8 cellular contexts compared by ENCODE assay signal in the genomic region with DNA sequence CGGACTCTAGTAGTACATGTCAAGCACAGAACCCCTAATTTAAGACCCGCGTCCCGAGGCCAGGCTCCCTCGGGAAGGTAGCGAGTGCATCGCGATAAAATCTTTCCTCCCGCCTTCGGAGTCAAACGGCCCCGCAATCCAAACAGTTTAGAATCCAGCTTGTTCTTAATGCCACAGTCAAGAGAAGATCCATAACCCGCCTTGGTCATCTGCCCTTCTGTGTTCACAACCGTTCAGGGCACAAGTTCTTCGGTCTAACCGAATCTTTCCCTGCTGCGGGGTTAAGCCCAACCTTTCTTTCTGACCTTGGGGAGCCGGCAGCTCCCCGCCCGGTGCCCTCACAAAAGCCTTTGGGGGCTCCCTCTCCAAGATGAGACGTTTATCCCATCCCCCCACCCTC. TPM values are rescaled to one million over a fixed set of nuclear protein-coding genes. Genes with fewer than 3 reads are reported as not detected.
DNase-seq lines count a peak whose midpoint lies in the region; ATAC-seq lines count a peak whose summit lies in the region.

No MANE protein-coding gene starts in this region.

- peak overlapping the region; percentile 95 for H3K4me3 Mint-ChIP-seq in activated CD4-positive, alpha-beta T cell treated with anti-CD3 and anti-CD28 coated beads, Interleukin-2, amount 10 ng/mL, durations not matched to agents 24 days and 14 days

- H3K4me1 Mint-ChIP-seq in activated CD4-positive, alpha-beta T cell treated with anti-CD3 and anti-CD28 coated beads, Interleukin-2, amount 10 ng/mL, durations not matched to agents 24 days and 14 days: peaks cover 51% of the 10 kb centered on the region

- H3K27me3 ChIP-seq in duodenal mucosa (ENCODE audit: control insufficient read depth in 1 of 2, insufficient read depth in 2 of 2, low read length in 2 of 2): no peaks in the 10 kb centered on the region
- no peaks in the 10 kb centered on the region for H3K27me3 ChIP-seq in muscle layer of colon (ENCODE audit: control insufficient read depth in 1 of 2, insufficient read depth in 2 of 2, low read length in 2 of 2)

- H3K4me3 ChIP-seq in duodenal mucosa (ENCODE audit: low read depth in 1 of 2, low read length in 2 of 2): peak overlapping the region; percentile 85 to 96
- H3K4me3 ChIP-seq in muscle layer of colon (ENCODE audit: low read depth in 1 of 2, low read length in 2 of 2): peak overlapping the region; percentile 79 to 80

- peak; percentile 66 for DNase-seq in activated CD4-positive, alpha-beta T cell treated with anti-CD3 and anti-CD28 coated beads, Interleukin-2, amount 10 ng/mL, durations not matched to agents 24 days and 14 days
- no peak for DNase-seq in activated CD4-positive, alpha-beta T cell treated with anti-CD3 and anti-CD28 coated beads for 1 hour
- DNase-seq in RPMI7951 (ENCODE audit: low read depth) (peak; percentile 26), KG1 (lab: John Stamatoyannopoulos, UW) (no peak), NOMO-1 treated with dmso at 0.1 percent for 144 hours (lab: John Stamatoyannopoulos, UW; ENCODE audit: unreplicated experiment) (no peak)

- H3K4me1 ChIP-seq in duodenal mucosa (ENCODE audit: control insufficient read depth in 1 of 2, insufficient read depth in 2 of 2, low read length in 2 of 2) (peaks cover 40 to 56% of the 10 kb centered on the region in 2 donors), muscle layer of colon (ENCODE audit: insufficient read depth, low read length) (peaks cover 46% of the 10 kb centered on the region)

- ATAC-seq in GM21717 (IDR thresholded peaks at IDR 0.05; ENCODE audit: unreplicated experiment): no peak

- no peaks in the 10 kb centered on the region for H3K9me3 Mint-ChIP-seq in activated CD4-positive, alpha-beta T cell treated with anti-CD3 and anti-CD28 coated beads, Interleukin-2, amount 10 ng/mL, durations not matched to agents 24 days and 14 days

- no peaks in the 10 kb centered on the region for H3K9me3 ChIP-seq in duodenal mucosa (ENCODE audit: control insufficient read depth in 1 of 2, low read length in 2 of 2)
- H3K9me3 ChIP-seq in muscle layer of colon (ENCODE audit: low read length): no peaks in the 10 kb centered on the region

- peaks cover 28% of the 10 kb centered on the region for H3K36me3 Mint-ChIP-seq in activated CD4-positive, alpha-beta T cell treated with anti-CD3 and anti-CD28 coated beads, Interleukin-2, amount 10 ng/mL, durations not matched to agents 24 days and 14 days (ENCODE audit: low read depth)

- intact Hi-C loops in activated CD4-positive, alpha-beta T cell treated with anti-CD3 and anti-CD28 coated beads, Interleukin-2, amount 10 ng/mL, durations not matched to agents 24 days and 14 days (cut with micrococcal nuclease): no loop called here

- H3K36me3 ChIP-seq in duodenal mucosa (ENCODE audit: control insufficient read depth in 1 of 2, insufficient read depth in 2 of 2, low read length in 2 of 2): peaks cover 0 to 12% of the 10 kb centered on the region in 2 donors
- no peaks in the 10 kb centered on the region for H3K36me3 ChIP-seq in muscle layer of colon (ENCODE audit: insufficient read depth, low read length)

- H3K9ac ChIP-seq in duodenal mucosa (ENCODE audit: low read depth in 1 of 2, low read length in 2 of 2) (peak overlapping the region; percentile 85 to 89), muscle layer of colon (ENCODE audit: low read length) (peak overlapping the region; percentile 47)

- H3K27ac ChIP-seq in duodenal mucosa (ENCODE audit: low read depth, low read length) (no peak overlapping the region), muscle layer of colon (ENCODE audit: low read depth, low read length) (peak overlapping the region; percentile 83)

- H3K27ac Mint-ChIP-seq in activated CD4-positive, alpha-beta T cell treated with anti-CD3 and anti-CD28 coated beads, Interleukin-2, amount 10 ng/mL, durations not matched to agents 24 days and 14 days: peak overlapping the region; percentile 95

- no peaks in the 10 kb centered on the region for H3K27me3 Mint-ChIP-seq in activated CD4-positive, alpha-beta T cell treated with anti-CD3 and anti-CD28 coated beads, Interleukin-2, amount 10 ng/mL, durations not matched to agents 24 days and 14 days

RNA-seq across cellular contexts. Expression of gene CPSF4L, which starts 30.3 kb away (rescaled TPM):
- not detected in 2 replicates for total RNA-seq in activated CD4-positive, alpha-beta T cell treated with anti-CD3 and anti-CD28 coated beads, Interleukin-2, amount 10 ng/mL, durations not matched to agents 24 days and 14 days
- not detected in 2 replicates for total RNA-seq in RPMI7951 (2014; rRNA removed; shearing (Covaris generic))

RNA-seq across cellular contexts. Expression of gene COG1, which starts 38.5 kb away (rescaled TPM):
- total RNA-seq in activated CD4-positive, alpha-beta T cell treated with anti-CD3 and anti-CD28 coated beads, Interleukin-2, amount 10 ng/mL, durations not matched to agents 24 days and 14 days: 30.0 and 32.7 TPM in 2 replicates
- 11.4 and 18.3 TPM in 2 replicates for total RNA-seq in RPMI7951 (2014; rRNA removed; shearing (Covaris generic))

Comparison
In these comparisons a context has a peak if more than half of its experiments do, and no peak if none do; other contexts are left out.
1. DNase-seq: peak in activated CD4-positive, alpha-beta T cell treated with anti-CD3 and anti-CD28 coated beads, Interleukin-2, amount 10 ng/mL, durations not matched to agents 24 days and 14 days (single experiment) and RPMI7951 (single experiment); none in activated CD4-positive, alpha-beta T cell treated with anti-CD3 and anti-CD28 coated beads for 1 hour (single experiment), KG1 (single experiment) and NOMO-1 treated with dmso at 0.1 percent for 144 hours (single experiment).